ENCODE assay signal across 8 cellular contexts in the genomic region with DNA sequence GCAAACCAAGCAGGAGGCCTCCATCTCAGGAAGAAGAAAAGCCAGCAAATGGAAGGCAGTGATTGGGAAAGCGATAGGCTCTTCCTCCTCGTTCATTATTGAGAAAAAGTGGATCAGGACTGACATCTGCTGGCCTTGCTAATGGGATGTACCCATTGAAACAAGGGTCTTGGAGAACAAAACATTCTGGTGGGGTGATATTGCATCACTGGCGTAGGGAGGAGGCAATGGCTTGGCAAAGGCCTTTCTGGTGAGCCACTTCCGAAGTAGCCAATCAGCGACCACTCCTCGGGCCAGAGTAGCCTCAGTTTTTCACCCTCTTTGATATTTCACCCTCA.
DNase-seq lines count a peak whose midpoint lies in the region; ATAC-seq lines count a peak whose summit lies in the region.

No MANE protein-coding gene starts in this region.

- ATAC-seq in right cardiac atrium (peak; percentile 94 to 95), GM18868 (IDR thresholded peaks at IDR 0.05; ENCODE audit: unreplicated experiment) (no peak), HG02763 (IDR thresholded peaks at IDR 0.05; ENCODE audit: unreplicated experiment) (no peak)

- intact Hi-C loops in right cardiac atrium (cut with DNase I): loop anchor here in 1 of 4 donors (5.0 kb wide), 1 partner anchor 973 kb away; no protein-coding TSS in a partner anchor

- WGBS in right cardiac atrium: 37% methylated on average over 6 of the region's 6 CpGs

- H3K27me3 ChIP-seq in right cardiac atrium (ENCODE audit: control insufficient read depth, insufficient read depth) (no peaks in the 10 kb centered on the region), skeletal muscle tissue (ENCODE audit: control insufficient read depth in 3 of 3, insufficient read depth in 3 of 3, low read length in 3 of 3) (no peaks in the 10 kb centered on the region)

- no peaks in the 10 kb centered on the region for H3K36me3 ChIP-seq in skeletal muscle tissue (ENCODE audit: control insufficient read depth in 3 of 3, insufficient read depth in 3 of 3, low read length in 3 of 3)

- H3K27ac ChIP-seq in right cardiac atrium (ENCODE audit: low read length) (no peak overlapping the region), skeletal muscle tissue (ENCODE audit: low read depth, low read length) (peak overlapping the region; percentile 27)

- H3K4me1 ChIP-seq in right cardiac atrium (ENCODE audit: control insufficient read depth, insufficient read depth, low read length): peaks cover 1% of the 10 kb centered on the region
- H3K4me1 ChIP-seq in skeletal muscle tissue (ENCODE audit: control insufficient read depth in 3 of 3, insufficient read depth in 3 of 3, low read length in 3 of 3): peaks cover 0 to 12% (median 4%) of the 10 kb centered on the region in 3 donors

- H3K4me3 ChIP-seq in right cardiac atrium (ENCODE audit: low read length) (peak overlapping the region; percentile 28), skeletal muscle tissue (ENCODE audit: low read length in 3 of 3) (peak overlapping the region; percentile 8 to 53 (median 48))

- H3K9me3 ChIP-seq in right cardiac atrium (ENCODE audit: control insufficient read depth, low read length) (no peaks in the 10 kb centered on the region), skeletal muscle tissue (ENCODE audit: control insufficient read depth in 3 of 3, low read length in 3 of 3) (no peaks in the 10 kb centered on the region)

- DNase-seq in AG20443 (ENCODE audit: low spot score): peak; percentile 77
- peak; percentile 80 for DNase-seq in NCI-H1092 treated with DMSO at 0.1 percent for 48 hours (lab: John Stamatoyannopoulos, UW)
- peak; percentile 54 for DNase-seq in amniotic epithelial cell (ENCODE audit: low read depth)
- peak; percentile 65 to 78 (median 72) for DNase-seq in right cardiac atrium
- DNase-seq in NOMO-1 treated with dmso at 0.1 percent for 144 hours (lab: John Stamatoyannopoulos, UW; ENCODE audit: unreplicated experiment): no peak

- H3K9ac ChIP-seq in skeletal muscle tissue (ENCODE audit: low read depth in 1 of 3, low read length in 3 of 3): peak overlapping the region in 2 of 3 donors; percentile 10 to 46

Comparison
In these comparisons a context has a peak if more than half of its experiments do, and no peak if none do; other contexts are left out.
1. ATAC-seq: peak in right cardiac atrium (2 of 2); none in GM18868 (single experiment) and HG02763 (single experiment).